8 cellular contexts compared by ENCODE assay signal in the genomic region with DNA sequence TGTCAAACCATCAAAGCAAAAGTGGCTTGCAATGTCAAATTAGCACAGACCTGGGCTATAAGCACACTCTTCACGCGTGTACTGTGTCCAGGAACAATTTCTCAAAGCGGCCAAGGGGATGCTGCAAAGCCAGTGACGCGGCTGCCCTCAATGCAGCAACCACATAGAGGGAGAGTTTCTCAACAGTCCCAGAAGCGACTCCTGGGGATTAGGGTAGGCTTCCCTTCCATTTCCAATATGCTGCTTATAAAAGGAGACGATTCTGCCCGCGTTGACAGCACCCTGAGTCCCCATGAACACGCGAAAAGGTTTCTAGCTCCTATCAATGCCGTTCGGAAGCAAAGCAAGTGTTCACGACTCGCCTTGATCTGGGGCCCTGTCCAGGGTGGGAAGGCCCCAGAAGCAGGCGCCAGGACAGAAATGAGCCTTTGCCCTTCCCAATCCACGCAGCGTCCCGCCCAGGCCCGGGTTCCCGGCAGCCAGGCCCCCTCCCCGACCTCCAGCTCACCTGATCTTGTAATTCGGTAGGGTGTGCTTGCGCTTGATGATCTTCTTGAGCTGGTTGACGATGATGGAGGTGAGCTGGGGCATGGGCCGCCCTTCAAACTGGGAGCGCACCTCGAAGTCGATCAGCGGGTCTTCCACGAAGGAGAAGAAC. TPM values are rescaled to one million over a fixed set of nuclear protein-coding genes. Genes with fewer than 3 reads are reported as not detected.
DNase-seq lines count a peak whose midpoint lies in the region; ATAC-seq and TF ChIP-seq lines count a peak whose summit lies in the region.

No MANE protein-coding gene starts in this region.

- TF ChIP-seq POLR2A in vagina (IDR thresholded peaks at IDR 0.05), result peak in 1 of 2 donors; percentile 16

- peaks cover 39% of the 10 kb centered on the region for H3K4me1 ChIP-seq in CD4-positive, alpha-beta memory T cell (ENCODE audit: insufficient read depth, low read length)
- H3K4me1 ChIP-seq in foreskin keratinocyte (peaks cover 10% of the 10 kb centered on the region), neural progenitor cell (peaks cover 20% of the 10 kb centered on the region), vagina (peaks cover 53% of the 10 kb centered on the region)

- peak overlapping the region; percentile 36 for H3K9ac ChIP-seq in neural progenitor cell

- peaks cover 25 to 57% (median 45%) of the 10 kb centered on the region in 4 donors for H3K4me1 Mint-ChIP-seq in CD4-positive, alpha-beta memory T cell
- H3K4me1 Mint-ChIP-seq in activated T-helper 17 cell treated with anti-CD3 and anti-CD28 coated beads, Interleukin-2, amount 50 U/mL, for 72 hours, result peaks cover 22% of the 10 kb centered on the region
- H3K4me1 Mint-ChIP-seq in neural progenitor cell, result peaks cover 28% of the 10 kb centered on the region

- CTCF ChIA-PET in CD4-positive, alpha-beta memory T cell (lab: Charles Lee; ENCODE audit: partially characterized antibody), result interaction anchor here (0.6 to 1.2 kb wide), 3 partner anchors 14 to 200 kb away, joined by 3 to 4 read pairs (median 4); no protein-coding TSS in a partner anchor

- peaks cover 60% of the 10 kb centered on the region for H3K79me2 ChIP-seq in neural progenitor cell (ENCODE audit: low read depth)

- H2AFZ ChIP-seq in neural progenitor cell (replicated peaks), result no peak overlapping the region

- H3K36me3 Mint-ChIP-seq in CD4-positive, alpha-beta memory T cell, result peaks cover 0 to 12% of the 10 kb centered on the region in 2 donors
- H3K36me3 Mint-ChIP-seq in activated T-helper 17 cell treated with anti-CD3 and anti-CD28 coated beads, Interleukin-2, amount 50 U/mL, for 72 hours (ENCODE audit: low read depth), result peaks cover 24% of the 10 kb centered on the region
- peaks cover 5% of the 10 kb centered on the region for H3K36me3 Mint-ChIP-seq in neural progenitor cell

- H3K4me3 Mint-ChIP-seq in CD4-positive, alpha-beta memory T cell, result peak overlapping the region; percentile 95 to 97 (median 96)
- H3K4me3 Mint-ChIP-seq in activated T-helper 17 cell treated with anti-CD3 and anti-CD28 coated beads, Interleukin-2, amount 50 U/mL, for 72 hours, result peak overlapping the region; percentile 89
- peak overlapping the region; percentile 96 for H3K4me3 Mint-ChIP-seq in neural progenitor cell

- intact Hi-C loops in CD4-positive, alpha-beta memory T cell (cut with micrococcal nuclease), result loop anchor here (10.0 kb wide), 2 partner anchors 649 to 1381 kb away; partner anchors contain the start of gene CACUL1
- intact Hi-C loops in vagina (cut with DNase I), result no loop called here

- H3K9me3 Mint-ChIP-seq in CD4-positive, alpha-beta memory T cell, result no peaks in the 10 kb centered on the region
- no peaks in the 10 kb centered on the region for H3K9me3 Mint-ChIP-seq in activated T-helper 17 cell treated with anti-CD3 and anti-CD28 coated beads, Interleukin-2, amount 50 U/mL, for 72 hours
- peaks cover 3% of the 10 kb centered on the region for H3K9me3 Mint-ChIP-seq in neural progenitor cell

- H3K36me3 ChIP-seq in CD4-positive, alpha-beta memory T cell (ENCODE audit: insufficient read depth, low read length), result no peaks in the 10 kb centered on the region
- H3K36me3 ChIP-seq in neural progenitor cell (no peaks in the 10 kb centered on the region), vagina (no peaks in the 10 kb centered on the region)

- H3F3A ChIP-seq in neural progenitor cell (ENCODE audit: low read depth), result peaks cover 11% of the 10 kb centered on the region

- peak overlapping the region; percentile 61 for H3K27ac ChIP-seq in CD4-positive, alpha-beta memory T cell (ENCODE audit: low read depth, low read length)
- H3K27ac ChIP-seq in foreskin keratinocyte (peak overlapping the region; percentile 75), neural progenitor cell (no peak overlapping the region), vagina (peak overlapping the region; percentile 95)

- peak overlapping the region; percentile 91 to 98 (median 93) for H3K27ac Mint-ChIP-seq in CD4-positive, alpha-beta memory T cell
- peak overlapping the region; percentile 86 for H3K27ac Mint-ChIP-seq in activated T-helper 17 cell treated with anti-CD3 and anti-CD28 coated beads, Interleukin-2, amount 50 U/mL, for 72 hours
- H3K27ac Mint-ChIP-seq in neural progenitor cell, result peak overlapping the region; percentile 57

- peak overlapping the region; percentile 89 for H3K4me2 ChIP-seq in neural progenitor cell

- TF ChIP-seq CTCF in foreskin keratinocyte (conservative IDR thresholded peaks at IDR 0.05), result no peak
- TF ChIP-seq CTCF in neural progenitor cell (IDR thresholded peaks at IDR 0.05), result no peak
- TF ChIP-seq CTCF in vagina (IDR thresholded peaks at IDR 0.05), result no peak

- H3K4me3 ChIP-seq in CD4-positive, alpha-beta memory T cell (ENCODE audit: low read length in 2 of 2), result peak overlapping the region; percentile 64 to 98
- peak overlapping the region; percentile 75 for H3K4me3 ChIP-seq in neural progenitor cell
- H3K4me3 ChIP-seq in vagina, result peak overlapping the region; percentile 84 to 85

- H3K27me3 Mint-ChIP-seq in CD4-positive, alpha-beta memory T cell, result peaks cover 3 to 13% of the 10 kb centered on the region in 2 donors
- peaks cover 9% of the 10 kb centered on the region for H3K27me3 Mint-ChIP-seq in activated T-helper 17 cell treated with anti-CD3 and anti-CD28 coated beads, Interleukin-2, amount 50 U/mL, for 72 hours
- no peaks in the 10 kb centered on the region for H3K27me3 Mint-ChIP-seq in neural progenitor cell (ENCODE audit: insufficient read depth, low read depth)

- H4K20me1 ChIP-seq in neural progenitor cell (ENCODE audit: low read depth), result peaks cover 51% of the 10 kb centered on the region

- DNase-seq in CD4-positive, alpha-beta memory T cell, result peak; percentile 58 to 73 (median 62)
- DNase-seq in NOMO-1 treated with DMSO at 0.1 percent for 48 hours (lab: John Stamatoyannopoulos, UW; ENCODE audit: unreplicated experiment) (peak; percentile 46), foreskin keratinocyte (peak in 1 of 2 donors; percentile 38), neural progenitor cell (ENCODE audit: low spot score) (peak; percentile 45), vagina (ENCODE audit: extremely low spot score in 2 of 2) (no peak)

- H3K9me3 ChIP-seq in CD4-positive, alpha-beta memory T cell (ENCODE audit: control insufficient read depth in 1 of 2, low read length in 2 of 2), result no peaks in the 10 kb centered on the region
- H3K9me3 ChIP-seq in neural progenitor cell (ENCODE audit: low read depth) (no peaks in the 10 kb centered on the region), vagina (no peaks in the 10 kb centered on the region)

- peaks cover 3% of the 10 kb centered on the region for H3K27me3 ChIP-seq in CD4-positive, alpha-beta memory T cell (ENCODE audit: insufficient read depth, low read length)
- peaks cover 5% of the 10 kb centered on the region for H3K27me3 ChIP-seq in foreskin keratinocyte
- H3K27me3 ChIP-seq in neural progenitor cell, result peaks cover 31% of the 10 kb centered on the region
- H3K27me3 ChIP-seq in vagina, result no peaks in the 10 kb centered on the region

- ATAC-seq in GM21576 (IDR thresholded peaks at IDR 0.05; ENCODE audit: unreplicated experiment) (peak; percentile 28), foreskin keratinocyte (peak; percentile 11), GM18870 (IDR thresholded peaks at IDR 0.05; ENCODE audit: unreplicated experiment) (no peak)
- peak; percentile 40 for ATAC-seq in activated T-helper 17 cell treated with anti-CD3 and anti-CD28 coated beads, Interleukin-2, amount 50 U/mL, for 72 hours (replicated peaks)

- POLR2A ChIA-PET in CD4-positive, alpha-beta memory T cell (lab: Charles Lee; ENCODE audit: partially characterized antibody), result interaction anchor here (0.9 to 1.1 kb wide), 5 partner anchors 9 to 199 kb away, joined by 3 read pairs; no protein-coding TSS in a partner anchor

RNA-seq across cellular contexts. Expression of gene PDZD8, which starts 1.3 kb away (rescaled TPM):
- total RNA-seq in CD4-positive, alpha-beta memory T cell, result 10 to 100 TPM; 13.9 to 15.0 TPM
- 1 to 10 TPM; 3.6 to 8.9 TPM for polyA plus RNA-seq in CD4-positive, alpha-beta memory T cell
- 10 to 100 TPM; 14.7 to 15.6 TPM for total RNA-seq in activated T-helper 17 cell treated with anti-CD3 and anti-CD28 coated beads, Interleukin-2, amount 50 U/mL, for 72 hours
- 29.1 and 31.4 TPM in 2 replicates for total RNA-seq in foreskin keratinocyte
- polyA plus RNA-seq in foreskin keratinocyte, result 3.0 and 4.3 TPM in 2 replicates
- 18.8 and 20.1 TPM in 2 replicates for total RNA-seq in neural progenitor cell (ENCODE audit: low replicate concordance)
- total RNA-seq in vagina, result 27.0 TPM

Comparison
In these comparisons a context has a peak if more than half of its experiments do, and no peak if none do; other contexts are left out.
1. DNase-seq: peak in CD4-positive, alpha-beta memory T cell (5 of 5), NOMO-1 treated with DMSO at 0.1 percent for 48 hours (single experiment) and neural progenitor cell (single experiment); none in vagina (0 of 2).
2. Peak in every context shown above with its lines, with median percentiles within 50 percentile points of each other: H3K4me3 ChIP-seq, H3K27ac Mint-ChIP-seq and H3K4me3 Mint-ChIP-seq.